In genomic region chr3:12399226-12399625, GRCh38 we compare ENCODE assay signal across 20 cellular contexts.
"Had no signal": no experiment of that assay in that cellular context is flagged by ENCODE, and none has a peak within 500 bp of the region (broad histone marks: within the 10 kb centered on the region; RNA-seq: fewer than 3 reads in every experiment).

No MANE protein-coding gene starts in this region.

- H3K9me3 Mint-ChIP-seq: activated T-cell treated with anti-CD3 and anti-CD28 coated beads, Interleukin-2, amount 50 U/mL, for 4 hours; neural progenitor cell; stimulated activated naive CD8-positive, alpha-beta T cell treated with anti-CD3 and anti-CD28 coated beads, Interleukin-15, amount 100 ng/mL, for 72 hours had no signal

- H3K4me1 Mint-ChIP-seq: neural progenitor cell had no signal

- H3K4me3 ChIP-seq: gastrocnemius medialis, left lung, neural progenitor cell, ovary, psoas muscle had no signal

- H3K36me3 Mint-ChIP-seq: activated naive CD8-positive, alpha-beta T cell; neural progenitor cell had no signal

- H3K27me3 ChIP-seq: gastrocnemius medialis, left lung, ovary had no signal

- H3K36me3 ChIP-seq: gastrocnemius medialis, left lung, neural progenitor cell, ovary had no signal

- H3K4me3 Mint-ChIP-seq: activated naive CD8-positive, alpha-beta T cell; activated T-cell treated with anti-CD3 and anti-CD28 coated beads, Interleukin-2, amount 50 U/mL, for 4 hours; neural progenitor cell; stimulated activated naive CD8-positive, alpha-beta T cell treated with anti-CD3 and anti-CD28 coated beads, Interleukin-15, amount 100 ng/mL, for 72 hours had no signal

- DNase-seq: activated CD4-positive, alpha-beta T cell treated with anti-CD3 and anti-CD28 coated beads, Interleukin-2, amount 50 U/mL, for 1 hour; activated CD4-positive, CD25-positive, alpha-beta regulatory T cell treated with anti-CD3 and anti-CD28 coated beads, Interleukin-2, amount 50 U/mL, for 72 hours; activated CD8-positive, alpha-beta memory T cell treated with anti-CD3 and anti-CD28 coated beads, Interleukin-2, amount 50 U/mL, for 4 hours; activated gamma-delta T cell; activated T-cell treated with anti-CD3 and anti-CD28 coated beads, Interleukin-2, amount 50 U/mL, for 4 hours; cerebellar nuclear complex; cortex of kidney; effector CD4-positive, alpha-beta T cell; gastrocnemius medialis; head of caudate nucleus; kidney; left lung; ovary; psoas muscle; right cardiac atrium; stimulated activated naive CD8-positive, alpha-beta T cell treated with anti-CD3 and anti-CD28 coated beads, Interleukin-15, amount 100 ng/mL, for 72 hours; T1000; trophoblast cell had no signal

- H3K27ac Mint-ChIP-seq: activated naive CD8-positive, alpha-beta T cell; neural progenitor cell; stimulated activated naive CD8-positive, alpha-beta T cell treated with anti-CD3 and anti-CD28 coated beads, Interleukin-15, amount 100 ng/mL, for 72 hours had no signal

- H3K4me1 ChIP-seq: neural progenitor cell had no signal

- H3K9me3 ChIP-seq: gastrocnemius medialis, left lung, ovary, psoas muscle had no signal

- H3K27ac ChIP-seq: gastrocnemius medialis, left lung, neural progenitor cell, ovary, psoas muscle had no signal

- ATAC-seq: activated T-cell treated with anti-CD3 and anti-CD28 coated beads, Interleukin-2, amount 50 U/mL, for 4 hours; gastrocnemius medialis; left lung; psoas muscle; right cardiac atrium; stimulated activated naive CD8-positive, alpha-beta T cell treated with anti-CD3 and anti-CD28 coated beads, Interleukin-15, amount 100 ng/mL, for 72 hours had no signal
